ENCODE assay signal across 21 cellular contexts in genomic region chr6:56766139-56766805, GRCh38.
DNase-seq lines count a peak whose midpoint lies in the region; ATAC-seq, FAIRE-seq and TF ChIP-seq lines count a peak whose summit lies in the region.
"Had no signal": no experiment of that assay in that cellular context is flagged by ENCODE, and none has a peak within 500 bp of the region (broad histone marks: within the 10 kb centered on the region; RNA-seq: fewer than 3 reads in every experiment).

No MANE protein-coding gene starts in this region.

- no peak overlapping the region for H3K4me3 ChIP-seq in SK-N-SH (ENCODE audit: low read depth in 2 of 2, low read length in 1 of 2)
- no peak overlapping the region for H3K4me3 ChIP-seq in muscle layer of colon (ENCODE audit: low read depth in 1 of 2, low read length in 2 of 2)
- no peak overlapping the region for H3K4me3 ChIP-seq in smooth muscle cell
- H3K4me3 ChIP-seq: GM23338, K562, lung, right atrium auricular region, tibial nerve had no signal

- no peak overlapping the region for H3K4me3 Mint-ChIP-seq in type B pancreatic cell
- H3K4me3 Mint-ChIP-seq: activated naive CD4-positive, alpha-beta T cell treated with anti-CD3 and anti-CD28 coated beads, Interleukin-2, amount 10 ng/mL, durations not matched to agents 7 days and 5 days; activated T-helper 1 cell treated with anti-CD3 and anti-CD28 coated beads, Interleukin-12 subunit alpha, Interleukin-12 subunit beta, Interleukin-2, Interleukin-4 antibody, amounts not matched to agents 30 ng/mL and 10 ng/mL and 1 ng/mL, durations not matched to agents 14 hours and 24 hours and 36 hours; CD8-positive, alpha-beta memory T cell; GM23338; stimulated activated naive CD8-positive, alpha-beta T cell treated with anti-CD3 and anti-CD28 coated beads, Interleukin-15, Interleukin-2, amounts not matched to agents 100 ng/mL and 50 ng/mL, for 24 hours had no signal

- 96% methylated on average over 14 of the region's 14 CpGs for WGBS in SK-N-SH (ENCODE audit: low lambda C conversion rate)
- 96% methylated on average over 14 of the region's 14 CpGs for WGBS in smooth muscle cell (ENCODE audit: low lambda C conversion rate)

- H3K27me3 ChIP-seq in SK-N-SH (ENCODE audit: insufficient read depth) (no peaks in the 10 kb centered on the region), muscle layer of colon (ENCODE audit: control insufficient read depth in 1 of 2, insufficient read depth in 2 of 2, low read length in 2 of 2) (no peaks in the 10 kb centered on the region), smooth muscle cell (ENCODE audit: low read depth) (no peaks in the 10 kb centered on the region)
- H3K27me3 ChIP-seq: right atrium auricular region, tibial nerve had no signal

- H4K20me1 ChIP-seq in SK-N-SH (ENCODE audit: insufficient read depth) (peaks cover 95% of the 10 kb centered on the region), smooth muscle cell (ENCODE audit: low read depth) (peaks cover 5% of the 10 kb centered on the region)

- peak; percentile 20 for FAIRE-seq in HTR-8/SVneo (lab: Jason Lieb, UNC)
- FAIRE-seq: K562 had no signal

- no peak for TF ChIP-seq EP300 in SK-N-SH (IDR thresholded peaks at IDR 0.05; ENCODE audit: borderline replicate concordance in 1 of 2, low read depth in 1 of 2, low read length in 1 of 2)

- H3K36me3 Mint-ChIP-seq in type B pancreatic cell = peaks cover 5% of the 10 kb centered on the region
- H3K36me3 Mint-ChIP-seq: activated naive CD4-positive, alpha-beta T cell treated with anti-CD3 and anti-CD28 coated beads, Interleukin-2, amount 10 ng/mL, durations not matched to agents 7 days and 5 days; CD8-positive, alpha-beta memory T cell had no signal

- CTCF ChIA-PET in SK-N-SH (lab: Yijun Ruan, JAX) = interaction anchor here (1.0 to 1.1 kb wide), 2 partner anchors 57 to 80 kb away, joined by 3 read pairs; no protein-coding TSS in a partner anchor

- H3K27ac ChIP-seq in SK-N-SH (ENCODE audit: low read depth in 2 of 2, low read length in 1 of 2) (peak overlapping the region; percentile 48 to 68; a peak in 2 of 4 replicates), muscle layer of colon (ENCODE audit: low read depth, low read length) (peak overlapping the region; percentile 41), smooth muscle cell (ENCODE audit: low read depth) (peak overlapping the region; percentile 11)

- POLR2A ChIA-PET in SK-N-SH (lab: Yijun Ruan, JAX) = no interaction called here

- TF ChIP-seq RAD21 in SK-N-SH (IDR thresholded peaks at IDR 0.05; ENCODE audit: low read length) = no peak

- peaks cover 0 to 5% of the 10 kb centered on the region in 2 experiments for H3K36me3 ChIP-seq in SK-N-SH (replicated peaks in 1 of 2; ENCODE audit: control insufficient read depth in 1 of 2, insufficient read depth in 2 of 2, low read length in 1 of 2)
- no peaks in the 10 kb centered on the region for H3K36me3 ChIP-seq in muscle layer of colon (ENCODE audit: insufficient read depth, low read length)
- H3K36me3 ChIP-seq in smooth muscle cell (ENCODE audit: low read depth) = no peaks in the 10 kb centered on the region
- H3K36me3 ChIP-seq: right atrium auricular region, tibial nerve had no signal

- H3K27me3 Mint-ChIP-seq in type B pancreatic cell = no peaks in the 10 kb centered on the region
- H3K27me3 Mint-ChIP-seq: stimulated activated naive CD8-positive, alpha-beta T cell treated with anti-CD3 and anti-CD28 coated beads, Interleukin-15, Interleukin-2, amounts not matched to agents 100 ng/mL and 50 ng/mL, for 24 hours had no signal

- H3F3A ChIP-seq in SK-N-SH (replicated peaks; ENCODE audit: insufficient read depth) (peaks cover 31% of the 10 kb centered on the region), smooth muscle cell (ENCODE audit: low read depth) (peaks cover 3% of the 10 kb centered on the region)

- TF ChIP-seq CTCF in SK-N-SH (IDR thresholded peaks at IDR 0.05) (no peak), smooth muscle cell (IDR thresholded peaks at IDR 0.05; ENCODE audit: borderline replicate concordance, insufficient read depth, poor library complexity, severe bottlenecking) (no peak), type B pancreatic cell (conservative IDR thresholded peaks at IDR 0.05) (no peak)

- H3K9me3 Mint-ChIP-seq in type B pancreatic cell = no peaks in the 10 kb centered on the region
- H3K9me3 Mint-ChIP-seq: activated naive CD4-positive, alpha-beta T cell treated with anti-CD3 and anti-CD28 coated beads, Interleukin-2, amount 10 ng/mL, durations not matched to agents 7 days and 5 days; activated T-helper 1 cell treated with anti-CD3 and anti-CD28 coated beads, Interleukin-12 subunit alpha, Interleukin-12 subunit beta, Interleukin-2, Interleukin-4 antibody, amounts not matched to agents 30 ng/mL and 10 ng/mL and 1 ng/mL, durations not matched to agents 14 hours and 24 hours and 36 hours; GM23338; stimulated activated naive CD8-positive, alpha-beta T cell treated with anti-CD3 and anti-CD28 coated beads, Interleukin-15, Interleukin-2, amounts not matched to agents 100 ng/mL and 50 ng/mL, for 24 hours had no signal

- peaks cover 19% of the 10 kb centered on the region for H3K4me1 Mint-ChIP-seq in type B pancreatic cell (ENCODE audit: unreplicated experiment)
- H3K4me1 Mint-ChIP-seq: activated naive CD4-positive, alpha-beta T cell treated with anti-CD3 and anti-CD28 coated beads, Interleukin-2, amount 10 ng/mL, durations not matched to agents 7 days and 5 days; CD8-positive, alpha-beta memory T cell had no signal

- H3K9me2 ChIP-seq in SK-N-SH = no peaks in the 10 kb centered on the region

- H3K4me2 ChIP-seq in SK-N-SH = peak overlapping the region; percentile 31; the same call in 1 of the 2 replicates
- no peak overlapping the region for H3K4me2 ChIP-seq in smooth muscle cell
- H3K4me2 ChIP-seq: GM23338 had no signal

- no peak for DNase-seq in HTR-8/SVneo (ENCODE audit: insufficient read length, low spot score)
- no peak for DNase-seq in SK-N-SH
- no peak for DNase-seq in smooth muscle cell (lab: John Stamatoyannopoulos, UW; ENCODE audit: unreplicated experiment)
- no peak for DNase-seq in type B pancreatic cell (ENCODE audit: extremely low spot score, unreplicated experiment)
- DNase-seq in activated CD4-positive, alpha-beta T cell treated with anti-CD3 and anti-CD28 coated beads for 1 hour = no peak
- DNase-seq: activated naive CD4-positive, alpha-beta T cell treated with anti-CD3 and anti-CD28 coated beads, Interleukin-2, amount 10 ng/mL, durations not matched to agents 7 days and 5 days; AML-193; amygdala; CD8-positive, alpha-beta memory T cell; DMS153; NCI-H524; stimulated activated CD4-positive, alpha-beta T cell treated with anti-CD3 and anti-CD28 coated beads, Interleukin-15, amount 100 ng/mL, for 24 hours had no signal

- H2AFZ ChIP-seq in SK-N-SH (ENCODE audit: low read depth) = no peak overlapping the region
- no peak overlapping the region for H2AFZ ChIP-seq in smooth muscle cell (ENCODE audit: low read depth)
- H2AFZ ChIP-seq: GM23338 had no signal

- no peak for ATAC-seq in HG03378 (IDR thresholded peaks at IDR 0.05; ENCODE audit: unreplicated experiment)
- ATAC-seq: GM23338, K562 had no signal

- H3K79me2 ChIP-seq in SK-N-SH (ENCODE audit: insufficient read depth) = peaks cover 100% of the 10 kb centered on the region
- peaks cover 37% of the 10 kb centered on the region for H3K79me2 ChIP-seq in smooth muscle cell (ENCODE audit: low read depth)

- H3K9ac ChIP-seq in SK-N-SH (no peak overlapping the region), muscle layer of colon (ENCODE audit: low read length) (no peak overlapping the region), smooth muscle cell (ENCODE audit: low read depth) (no peak overlapping the region)

- H3K4me1 ChIP-seq in SK-N-SH (ENCODE audit: control insufficient read depth in 1 of 2, insufficient read depth in 2 of 2, low read depth in 1 of 2, low read length in 1 of 2) (peaks cover 5 to 44% of the 10 kb centered on the region in 2 experiments), muscle layer of colon (ENCODE audit: insufficient read depth, low read length) (peaks cover 62% of the 10 kb centered on the region), smooth muscle cell (ENCODE audit: low read depth) (peaks cover 5% of the 10 kb centered on the region)

- H3K27ac Mint-ChIP-seq in type B pancreatic cell = no peak overlapping the region
- H3K27ac Mint-ChIP-seq: activated naive CD4-positive, alpha-beta T cell treated with anti-CD3 and anti-CD28 coated beads, Interleukin-2, amount 10 ng/mL, durations not matched to agents 7 days and 5 days; activated T-helper 1 cell treated with anti-CD3 and anti-CD28 coated beads, Interleukin-12 subunit alpha, Interleukin-12 subunit beta, Interleukin-2, Interleukin-4 antibody, amounts not matched to agents 30 ng/mL and 10 ng/mL and 1 ng/mL, durations not matched to agents 14 hours and 24 hours and 36 hours; CD8-positive, alpha-beta memory T cell; GM23338; stimulated activated naive CD8-positive, alpha-beta T cell treated with anti-CD3 and anti-CD28 coated beads, Interleukin-15, Interleukin-2, amounts not matched to agents 100 ng/mL and 50 ng/mL, for 24 hours had no signal

- no peaks in the 10 kb centered on the region for H3K9me3 ChIP-seq in SK-N-SH
- no peaks in the 10 kb centered on the region for H3K9me3 ChIP-seq in muscle layer of colon (ENCODE audit: low read length)
- no peaks in the 10 kb centered on the region for H3K9me3 ChIP-seq in smooth muscle cell (replicated peaks; ENCODE audit: low read depth)
- H3K9me3 ChIP-seq: right atrium auricular region, tibial nerve had no signal

TF ChIP-seq in SK-N-SH, 30 proteins besides CTCF, POLR2A, EP300 and RAD21:
- TF ChIP-seq GATA2 (CRISPR knock-in tag; IDR thresholded peaks at IDR 0.05) (no peak), GABPA (IDR thresholded peaks at IDR 0.05; ENCODE audit: low read depth) (no peak), TCF12 (IDR thresholded peaks at IDR 0.05) (no peak), USF1 (IDR thresholded peaks at IDR 0.05; ENCODE audit: borderline replicate concordance, low read depth) (no peak)
